In the genomic region with DNA sequence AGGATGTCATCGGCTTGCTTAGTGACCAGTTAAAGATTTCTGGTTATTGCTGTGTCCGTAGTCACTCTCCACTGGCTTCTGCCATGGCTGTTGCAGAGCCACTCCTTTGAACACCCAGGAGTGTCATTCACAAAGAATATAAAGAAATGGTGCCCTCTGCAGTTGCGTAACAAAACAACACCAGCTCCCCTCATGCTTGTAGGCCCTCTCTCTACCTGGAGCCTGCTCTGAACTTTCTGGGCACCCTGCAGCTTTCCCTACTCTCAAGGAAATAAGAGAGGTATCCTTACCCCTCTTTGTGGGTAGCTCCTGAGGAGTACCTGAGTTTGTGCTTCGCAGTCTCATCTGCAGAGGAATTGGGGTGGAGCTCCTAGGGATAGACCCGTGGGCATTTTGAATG, we compare ENCODE assay signal across 10 cellular contexts.
DNase-seq lines count a peak whose midpoint lies in the region; ATAC-seq and TF ChIP-seq lines count a peak whose summit lies in the region.
"Had no signal": no experiment of that assay in that cellular context is flagged by ENCODE, and none has a peak within 500 bp of the region (broad histone marks: within the 10 kb centered on the region; RNA-seq: fewer than 3 reads in every experiment).

No MANE protein-coding gene starts in this region.

- H2AFZ ChIP-seq in Loucy (ENCODE audit: low read length) (no peak overlapping the region), mesenchymal stem cell (ENCODE audit: low read depth, low read length) (no peak overlapping the region)

- no peak overlapping the region for H3K4me2 ChIP-seq in Loucy (ENCODE audit: low read depth, low read length, poor library complexity, severe bottlenecking)
- no peak overlapping the region for H3K4me2 ChIP-seq in mesenchymal stem cell (ENCODE audit: low read length, poor library complexity, severe bottlenecking)

- H3K9me3 ChIP-seq in Loucy (ENCODE audit: insufficient read depth, low read depth, low read length) (no peaks in the 10 kb centered on the region), mesenchymal stem cell (ENCODE audit: control insufficient read depth, low read length) (no peaks in the 10 kb centered on the region)
- H3K9me3 ChIP-seq: esophagus squamous epithelium, upper lobe of left lung had no signal

- H4K20me1 ChIP-seq in Loucy (ENCODE audit: insufficient read depth, low read length, poor library complexity, severe bottlenecking) = no peaks in the 10 kb centered on the region

- H3K4ac ChIP-seq in mesenchymal stem cell (ENCODE audit: low read depth in 1 of 2, low read length in 2 of 2) = no peak overlapping the region

- H2BK5ac ChIP-seq in mesenchymal stem cell (ENCODE audit: low read depth, low read length, poor library complexity, severe bottlenecking) = no peak overlapping the region

- peaks cover 10% of the 10 kb centered on the region for H3K4me1 ChIP-seq in Loucy (ENCODE audit: insufficient read depth, low read length, poor library complexity, severe bottlenecking)
- peaks cover 3% of the 10 kb centered on the region for H3K4me1 ChIP-seq in mesenchymal stem cell (ENCODE audit: control insufficient read depth, insufficient read depth, low read depth, low read length)
- H3K4me1 ChIP-seq: esophagus squamous epithelium, upper lobe of left lung had no signal

- no peak overlapping the region for H2BK120ac ChIP-seq in mesenchymal stem cell (ENCODE audit: low read depth, low read length)

- H2BK15ac ChIP-seq in mesenchymal stem cell (ENCODE audit: low read depth, poor library complexity, severe bottlenecking) = no peak overlapping the region

- H3K27me3 ChIP-seq in GM06990 (replicated peaks; ENCODE audit: control insufficient read depth, insufficient read depth, low read length) (no peaks in the 10 kb centered on the region; the same call in 1 of the 2 replicates), Loucy (ENCODE audit: insufficient read depth, low read length, poor library complexity, severe bottlenecking) (no peaks in the 10 kb centered on the region), mesenchymal stem cell (ENCODE audit: control insufficient read depth in 1 of 2, insufficient read depth in 1 of 2, low read length in 2 of 2) (no peaks in the 10 kb centered on the region)
- H3K27me3 ChIP-seq: esophagus squamous epithelium, upper lobe of left lung had no signal

- H3K36me3 ChIP-seq in GM06990 (ENCODE audit: control insufficient read depth, insufficient read depth, low read length) = no peaks in the 10 kb centered on the region
- no peaks in the 10 kb centered on the region for H3K36me3 ChIP-seq in Loucy (ENCODE audit: insufficient read depth, low read length)
- no peaks in the 10 kb centered on the region for H3K36me3 ChIP-seq in mesenchymal stem cell (ENCODE audit: control insufficient read depth in 1 of 2, insufficient read depth in 2 of 2, low read depth in 1 of 2, low read length in 2 of 2)
- H3K36me3 ChIP-seq: esophagus squamous epithelium, upper lobe of left lung had no signal

- H4K91ac ChIP-seq in mesenchymal stem cell (ENCODE audit: low read length) = no peak overlapping the region

- no peak for ATAC-seq in GM19035 (IDR thresholded peaks at IDR 0.05; ENCODE audit: unreplicated experiment)
- ATAC-seq: right cardiac atrium had no signal

- no peak overlapping the region for H3K23ac ChIP-seq in mesenchymal stem cell (ENCODE audit: low read length in 2 of 2)

- no peaks in the 10 kb centered on the region for H3K79me1 ChIP-seq in mesenchymal stem cell (replicated peaks; ENCODE audit: low read length, poor library complexity, severe bottlenecking)

- DNase-seq in GM06990 (ENCODE audit: extremely low read depth, insufficient read length) (no peak), UCSD-AML1 (lab: John Stamatoyannopoulos, UW; ENCODE audit: unreplicated experiment) (peak; percentile 16), mesenchymal stem cell (peak; percentile 7), GM13976 (ENCODE audit: low spot score) (no peak)
- no peak for DNase-seq in NK-92 treated with Interleukin-12 subunit alpha and Interleukin-12 subunit beta, amount 100 ng/mL, for 24 hours (lab: John Stamatoyannopoulos, UW)
- DNase-seq: esophagus squamous epithelium, right cardiac atrium, upper lobe of left lung had no signal

- no peak overlapping the region for H3K14ac ChIP-seq in mesenchymal stem cell (ENCODE audit: low read length in 2 of 2)

- TF ChIP-seq CTCF in GM06990 (IDR thresholded peaks at IDR 0.05; ENCODE audit: insufficient read depth, low read length, poor library complexity, severe bottlenecking) (peak; percentile 29), Loucy (conservative IDR thresholded peaks at IDR 0.05; ENCODE audit: low read length) (peak; percentile 69), GM13976 (IDR thresholded peaks at IDR 0.05; ENCODE audit: borderline replicate concordance, control extremely low read depth, extremely low read depth, insufficient read depth, missing control alignments) (no peak)

- H3K4me3 ChIP-seq in GM06990 (replicated peaks; ENCODE audit: low read depth, low read length) = no peak overlapping the region
- H3K4me3 ChIP-seq in Loucy (ENCODE audit: low read length, poor library complexity, severe bottlenecking) = no peak overlapping the region
- H3K4me3 ChIP-seq in mesenchymal stem cell (ENCODE audit: insufficient read depth in 1 of 2, low read depth in 1 of 2, low read length in 2 of 2) = no peak overlapping the region
- H3K4me3 ChIP-seq: esophagus squamous epithelium, upper lobe of left lung had no signal

- no peaks in the 10 kb centered on the region for H3K79me2 ChIP-seq in Loucy (ENCODE audit: insufficient read depth, low read length)

- no peak overlapping the region for H2AK5ac ChIP-seq in mesenchymal stem cell (ENCODE audit: low read length, severe bottlenecking)

- 48% methylated on average over 5 of the region's 5 CpGs for WGBS in mesenchymal stem cell

- no peaks in the 10 kb centered on the region for H3F3A ChIP-seq in Loucy (ENCODE audit: low read depth)

- no peak overlapping the region for H2BK12ac ChIP-seq in mesenchymal stem cell (ENCODE audit: low read length in 2 of 2)

- H3K18ac ChIP-seq in mesenchymal stem cell (ENCODE audit: low read depth in 1 of 2, low read length in 2 of 2) = no peak overlapping the region

- no peak overlapping the region for H4K8ac ChIP-seq in mesenchymal stem cell (ENCODE audit: low read length)

- H3K9ac ChIP-seq in Loucy (ENCODE audit: low read depth, low read length, poor library complexity, severe bottlenecking) = no peak overlapping the region
- no peak overlapping the region for H3K9ac ChIP-seq in mesenchymal stem cell (ENCODE audit: low read length)

- in situ Hi-C loops in GM13976 (cut with MboI; ENCODE audit: low sequenced_read_pairs, unreplicated experiment) = loop anchor here (25.0 kb wide), 1 partner anchor 830 kb away; no protein-coding TSS in a partner anchor

- no peak overlapping the region for H3K27ac ChIP-seq in mesenchymal stem cell (ENCODE audit: low read length, poor library complexity, severe bottlenecking)
- H3K27ac ChIP-seq: esophagus squamous epithelium, upper lobe of left lung had no signal

- H3K9me2 ChIP-seq in Loucy (replicated peaks; ENCODE audit: low read depth, low read length) = no peaks in the 10 kb centered on the region

Comparison
In these comparisons a context has a peak if more than half of its experiments do, and no peak if none do; other contexts are left out.
1. DNase-seq: peak in UCSD-AML1 (single experiment) and mesenchymal stem cell (single experiment); none in GM06990 (single experiment), NK-92 treated with Interleukin-12 subunit alpha and Interleukin-12 subunit beta, amount 100 ng/mL, for 24 hours (single experiment) and GM13976 (single experiment).